ENCODE assay signal across 18 cellular contexts in genomic region chr14:47235619-47236018, GRCh38.
DNase-seq lines count a peak whose midpoint lies in the region; ATAC-seq and TF ChIP-seq lines count a peak whose summit lies in the region.
"Had no signal": no experiment of that assay in that cellular context is flagged by ENCODE, and none has a peak within 500 bp of the region (broad histone marks: within the 10 kb centered on the region; RNA-seq: fewer than 3 reads in every experiment).

No MANE protein-coding gene starts in this region.

- H3K4me1 Mint-ChIP-seq in endothelial cell (ENCODE audit: unreplicated experiment) = peaks cover 17% of the 10 kb centered on the region
- H3K4me1 Mint-ChIP-seq: B cell; CD4-positive, CD25-positive, alpha-beta regulatory T cell had no signal

- no peaks in the 10 kb centered on the region for H3K4me1 ChIP-seq in right lobe of liver
- H3K4me1 ChIP-seq: BLaER1, Caco-2 had no signal

- peak overlapping the region; percentile 87 for H3K27ac Mint-ChIP-seq in endothelial cell (ENCODE audit: unreplicated experiment)
- H3K27ac Mint-ChIP-seq: B cell; CD4-positive, CD25-positive, alpha-beta regulatory T cell; CD8-positive, alpha-beta T cell had no signal

- no peaks in the 10 kb centered on the region for H3K36me3 ChIP-seq in right lobe of liver
- H3K36me3 ChIP-seq: BLaER1 had no signal

- TF ChIP-seq CTCF in endothelial cell (IDR thresholded peaks at IDR 0.05; ENCODE audit: unreplicated experiment) (no peak), right lobe of liver (IDR thresholded peaks at IDR 0.05) (no peak)

- H3K27ac ChIP-seq in right lobe of liver = no peak overlapping the region
- H3K27ac ChIP-seq: 22Rv1, BLaER1, C4-2B, GM23248 had no signal

- WGBS in right lobe of liver (ENCODE audit: insufficient coverage, low coverage, low lambda C conversion rate, missing lambda C conversion rate) = 38% methylated on average over 3 of the region's 3 CpGs

- no peak overlapping the region for H3K4me3 Mint-ChIP-seq in endothelial cell (ENCODE audit: unreplicated experiment)
- H3K4me3 Mint-ChIP-seq: B cell; CD4-positive, CD25-positive, alpha-beta regulatory T cell; CD8-positive, alpha-beta T cell had no signal

- ATAC-seq in right lobe of liver = peak; percentile 45 to 71 (median 57)
- ATAC-seq: CD8-positive, alpha-beta T cell had no signal

- TF ChIP-seq POLR2A in right lobe of liver (IDR thresholded peaks at IDR 0.05) = no peak

- no peaks in the 10 kb centered on the region for H3K9me3 ChIP-seq in right lobe of liver
- H3K9me3 ChIP-seq: BLaER1, Caco-2 had no signal

- H3K27me3 Mint-ChIP-seq in endothelial cell (ENCODE audit: unreplicated experiment) = peaks cover 1% of the 10 kb centered on the region
- H3K27me3 Mint-ChIP-seq: B cell; CD4-positive, CD25-positive, alpha-beta regulatory T cell had no signal

- H3K4me3 ChIP-seq in right lobe of liver = no peak overlapping the region
- H3K4me3 ChIP-seq: BLaER1, GM23248 had no signal

- no peaks in the 10 kb centered on the region for H3K9me3 Mint-ChIP-seq in endothelial cell (ENCODE audit: unreplicated experiment)

- peak; percentile 39 for DNase-seq in DMS53 (lab: John Stamatoyannopoulos, UW)
- DNase-seq in DMS53 treated with DMSO at 0.1 percent for 48 hours (lab: John Stamatoyannopoulos, UW; ENCODE audit: unreplicated experiment) = no peak
- DNase-seq in endothelial cell (ENCODE audit: low spot score) = no peak
- no peak for DNase-seq in right lobe of liver
- no peak for DNase-seq in NCI-H146 treated with DMSO at 0.1 percent for 48 hours (lab: John Stamatoyannopoulos, UW; ENCODE audit: unreplicated experiment)
- DNase-seq in SIG-M5 (lab: John Stamatoyannopoulos, UW) = no peak
- DNase-seq: Caco-2; CD4-positive, CD25-positive, alpha-beta regulatory T cell; CD8-positive, alpha-beta T cell; DMS153; DND-41; GM23248; H7; HCEC 1CT had no signal

- no peaks in the 10 kb centered on the region for H3K27me3 ChIP-seq in right lobe of liver
- H3K27me3 ChIP-seq: BLaER1 had no signal

- H3K36me3 Mint-ChIP-seq in endothelial cell (ENCODE audit: low read depth, unreplicated experiment) = no peaks in the 10 kb centered on the region
- H3K36me3 Mint-ChIP-seq: CD4-positive, CD25-positive, alpha-beta regulatory T cell; CD8-positive, alpha-beta T cell had no signal

- intact Hi-C loops in right lobe of liver (cut with DNase I) = no loop called here
